Comparison of ENCODE assay signal across 1 cellular context in the genomic region with DNA sequence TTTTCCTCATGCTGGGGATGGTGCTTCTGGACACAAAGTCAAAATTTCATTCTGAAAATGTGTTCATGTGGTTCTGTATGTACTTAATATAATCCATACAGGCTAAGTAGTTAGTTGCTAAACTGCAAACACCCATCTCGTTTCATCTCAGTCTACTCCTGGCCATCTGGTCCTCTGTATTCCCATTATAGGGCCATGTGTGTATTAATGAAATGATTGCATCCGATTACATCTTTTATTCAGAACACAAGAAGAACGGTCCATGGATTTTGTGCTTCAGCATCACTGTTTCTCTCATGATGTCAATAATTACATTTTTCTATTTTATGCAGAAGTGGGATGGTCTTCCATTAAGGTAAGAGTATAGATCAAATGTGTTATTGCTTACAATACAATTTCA.
TF ChIP-seq lines count a peak whose summit lies in the region.

No MANE protein-coding gene starts in this region.

TF ChIP-seq in HepG2, 621 proteins besides CTCF, POLR2A, EP300 and RAD21 (continued from another document):
- TF ChIP-seq ZNF251 (CRISPR knock-in tag; IDR thresholded peaks at IDR 0.05), result no peak
- no peak for TF ChIP-seq ZNF543 (CRISPR knock-in tag; IDR thresholded peaks at IDR 0.05)
- TF ChIP-seq RBM22 (optimal IDR thresholded peaks at IDR 0.05; ENCODE audit: low read length), result no peak
- TF ChIP-seq ZNF33B (CRISPR knock-in tag; IDR thresholded peaks at IDR 0.05), result no peak
